ENCODE assay signal across 8 cellular contexts in the genomic region with DNA sequence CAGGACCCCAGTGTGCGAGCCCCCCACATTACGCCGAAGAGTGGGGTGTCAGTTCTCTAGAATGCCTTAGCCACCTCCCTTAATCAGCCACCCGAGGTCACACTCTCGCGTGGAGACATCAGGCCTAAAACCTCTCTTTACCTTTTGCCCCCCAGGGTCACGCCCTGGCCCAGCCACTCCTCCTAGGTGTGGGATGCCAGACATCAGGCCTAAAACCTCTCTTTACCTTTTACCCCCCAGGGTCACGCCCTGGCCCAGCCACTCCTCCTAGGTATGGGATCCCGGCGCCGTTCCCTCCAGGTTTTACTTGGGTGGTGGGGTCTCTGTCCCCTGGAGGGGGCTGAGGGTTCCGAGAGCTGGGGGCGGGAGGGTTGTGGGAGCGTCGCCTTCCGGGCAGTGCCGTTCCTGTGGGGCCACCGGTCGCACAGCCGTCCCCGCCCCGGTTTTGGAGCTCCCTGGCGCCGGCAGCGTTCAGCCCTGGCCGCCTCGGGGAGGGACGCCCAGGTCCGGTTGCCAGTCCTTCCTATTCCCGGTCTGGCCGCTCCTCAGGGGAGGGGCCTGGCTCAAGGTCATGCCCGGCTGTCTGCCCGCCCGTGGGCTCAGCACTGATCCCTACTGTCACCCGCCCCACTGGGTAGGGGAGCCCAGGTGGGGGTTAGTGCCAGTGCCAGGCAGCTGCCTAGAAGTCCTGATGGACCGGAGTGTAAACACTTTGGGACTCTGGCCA. TPM values are rescaled to one million over a fixed set of nuclear protein-coding genes. Genes with fewer than 3 reads are reported as not detected.
A peak's percentile ranks its signal among the peaks of the same experiment; 100 is the strongest.
DNase-seq lines count a peak whose midpoint lies in the region; ATAC-seq, FAIRE-seq and TF ChIP-seq lines count a peak whose summit lies in the region.

No MANE protein-coding gene starts in this region.

- H3K36me3 Mint-ChIP-seq in activated T-cell treated with anti-CD3 and anti-CD28 coated beads, Interleukin-2, amount 50 U/mL, for 24 hours (ENCODE audit: low read depth) = peaks cover 22% of the 10 kb centered on the region
- H3K36me3 Mint-ChIP-seq in neural progenitor cell = peaks cover 2% of the 10 kb centered on the region

- peak overlapping the region; percentile 99 for H3K4me2 ChIP-seq in neural progenitor cell

- peak overlapping the region; percentile 87 for H3K4me3 Mint-ChIP-seq in activated T-cell treated with anti-CD3 and anti-CD28 coated beads, Interleukin-2, amount 50 U/mL, for 24 hours
- H3K4me3 Mint-ChIP-seq in neural progenitor cell = peak overlapping the region; percentile 93

- DNase-seq in GM12892 (ENCODE audit: insufficient read length) (peak; percentile 36), neural progenitor cell (ENCODE audit: low spot score) (peak; percentile 46), cortex of kidney (lab: John Stamatoyannopoulos, UW) (no peak), NCI-H526 treated with DMSO at 0.1 percent for 48 hours (lab: John Stamatoyannopoulos, UW) (no peak)
- peak; percentile 37 for DNase-seq in activated T-cell treated with anti-CD3 and anti-CD28 coated beads, Interleukin-2, amount 50 U/mL, for 24 hours

- 0% methylated on average over 2 to 4 of the region's 36 CpGs for WGBS in gastroesophageal sphincter (ENCODE audit: low coverage in 1 of 2), 2 donors

- H3K4me1 ChIP-seq in gastroesophageal sphincter = peaks cover 0 to 27% (median 8%) of the 10 kb centered on the region in 3 donors
- H3K4me1 ChIP-seq in neural progenitor cell = peaks cover 4% of the 10 kb centered on the region

- H3K9me3 ChIP-seq in gastroesophageal sphincter (no peaks in the 10 kb centered on the region), neural progenitor cell (ENCODE audit: low read depth) (no peaks in the 10 kb centered on the region)

- peak overlapping the region; percentile 75 to 100 for H3K4me3 ChIP-seq in gastroesophageal sphincter
- peak overlapping the region; percentile 88 for H3K4me3 ChIP-seq in neural progenitor cell

- H3K79me2 ChIP-seq in neural progenitor cell (ENCODE audit: low read depth) = peaks cover 25% of the 10 kb centered on the region

- peak; percentile 65 for FAIRE-seq in GM12892 (lab: Jason Lieb, UNC)

- H3K36me3 ChIP-seq in gastroesophageal sphincter (peaks cover 0 to 20% of the 10 kb centered on the region in 2 donors), neural progenitor cell (no peaks in the 10 kb centered on the region)

- ATAC-seq in HG03175 (IDR thresholded peaks at IDR 0.05; ENCODE audit: unreplicated experiment) = peak; percentile 18
- peak; percentile 56 for ATAC-seq in gastroesophageal sphincter
- no peak for ATAC-seq in HG03521 (IDR thresholded peaks at IDR 0.05; ENCODE audit: unreplicated experiment)

- peak overlapping the region; percentile 67 for H3K9ac ChIP-seq in neural progenitor cell

- H3K27me3 ChIP-seq in gastroesophageal sphincter (no peaks in the 10 kb centered on the region), neural progenitor cell (no peaks in the 10 kb centered on the region)

- H3K4me1 Mint-ChIP-seq in activated T-cell treated with anti-CD3 and anti-CD28 coated beads, Interleukin-2, amount 50 U/mL, for 24 hours (ENCODE audit: low read depth) = peaks cover 32% of the 10 kb centered on the region
- peaks cover 9% of the 10 kb centered on the region for H3K4me1 Mint-ChIP-seq in neural progenitor cell

- no peak for TF ChIP-seq EP300 in gastroesophageal sphincter (IDR thresholded peaks at IDR 0.05)

- TF ChIP-seq CTCF in gastroesophageal sphincter (IDR thresholded peaks at IDR 0.05) = no peak
- no peak for TF ChIP-seq CTCF in neural progenitor cell (IDR thresholded peaks at IDR 0.05)

- H3K9me3 Mint-ChIP-seq in activated T-cell treated with anti-CD3 and anti-CD28 coated beads, Interleukin-2, amount 50 U/mL, for 24 hours = no peaks in the 10 kb centered on the region
- H3K9me3 Mint-ChIP-seq in neural progenitor cell = no peaks in the 10 kb centered on the region

- peak overlapping the region; percentile 64 to 94 (median 85) for H3K27ac ChIP-seq in gastroesophageal sphincter
- no peak overlapping the region for H3K27ac ChIP-seq in neural progenitor cell

- H4K20me1 ChIP-seq in neural progenitor cell (ENCODE audit: low read depth) = peaks cover 25% of the 10 kb centered on the region

- peak overlapping the region; percentile 85 for H3K27ac Mint-ChIP-seq in activated T-cell treated with anti-CD3 and anti-CD28 coated beads, Interleukin-2, amount 50 U/mL, for 24 hours
- no peak overlapping the region for H3K27ac Mint-ChIP-seq in neural progenitor cell

- H3K27me3 Mint-ChIP-seq in activated T-cell treated with anti-CD3 and anti-CD28 coated beads, Interleukin-2, amount 50 U/mL, for 24 hours = no peaks in the 10 kb centered on the region
- peaks cover 2% of the 10 kb centered on the region for H3K27me3 Mint-ChIP-seq in neural progenitor cell (ENCODE audit: insufficient read depth, low read depth)

- peaks cover 4% of the 10 kb centered on the region for H3F3A ChIP-seq in neural progenitor cell (ENCODE audit: low read depth)

- H2AFZ ChIP-seq in neural progenitor cell (replicated peaks) = peak overlapping the region; percentile 43

- TF ChIP-seq POLR2A in GM12892 (IDR thresholded peaks at IDR 0.05; ENCODE audit: low read depth, low read length) = no peak
- TF ChIP-seq POLR2A in gastroesophageal sphincter (IDR thresholded peaks at IDR 0.05) = no peak

RNA-seq across cellular contexts. Expression of a gene that starts 0.9 kb away (rescaled TPM):
- polyA plus RNA-seq in GM12892 (2012; ENCODE audit: missing spikeins) = 6.5 TPM
- 10 to 100 TPM; 62.3 to 95.5 (median 81.5) TPM for total RNA-seq in gastroesophageal sphincter
- total RNA-seq in neural progenitor cell (ENCODE audit: low replicate concordance) = 15.1 and 16.4 TPM in 2 replicates

Comparison
In these comparisons a context has a peak if more than half of its experiments do, and no peak if none do; other contexts are left out.
1. DNase-seq: peak in GM12892 (single experiment), activated T-cell treated with anti-CD3 and anti-CD28 coated beads, Interleukin-2, amount 50 U/mL, for 24 hours (single experiment) and neural progenitor cell (single experiment); none in cortex of kidney (single experiment) and NCI-H526 treated with DMSO at 0.1 percent for 48 hours (single experiment).